In the genomic region with DNA sequence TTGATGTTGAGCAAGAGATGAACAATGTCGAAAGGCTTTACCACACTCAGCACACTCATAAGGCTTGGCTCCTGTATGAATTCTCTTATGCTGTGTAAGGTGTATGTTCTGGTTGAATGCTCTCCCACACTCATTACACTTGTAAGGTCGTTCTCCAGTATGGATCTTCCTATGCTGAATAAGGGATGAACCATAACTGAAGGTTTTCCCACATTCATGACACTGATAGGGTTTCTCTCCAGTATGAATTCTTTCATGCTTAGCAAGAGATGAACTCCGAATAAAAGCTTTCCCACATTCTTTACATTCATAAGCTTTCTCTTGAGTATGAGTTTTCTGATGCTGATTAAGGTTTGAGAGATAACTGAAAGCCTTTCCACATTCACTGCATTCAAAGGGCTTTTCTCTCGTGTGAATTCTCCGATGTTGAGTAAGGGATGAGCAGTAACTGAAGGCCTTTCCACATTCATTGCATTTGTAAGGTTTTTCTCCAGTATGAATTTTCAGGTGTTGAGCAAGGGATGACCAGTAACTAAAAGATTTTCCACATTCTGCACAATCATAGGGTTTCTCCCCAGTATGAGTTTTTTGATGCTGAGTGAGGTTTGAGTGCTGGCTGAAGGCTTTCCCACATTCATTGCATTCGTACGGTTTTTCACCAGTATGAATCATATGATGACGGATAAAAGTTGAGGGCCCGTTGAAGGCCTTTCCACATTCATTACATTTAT, we compare ENCODE assay signal across 15 cellular contexts.
"Had no signal": no experiment of that assay in that cellular context is flagged by ENCODE, and none has a peak within 500 bp of the region (broad histone marks: within the 10 kb centered on the region; RNA-seq: fewer than 3 reads in every experiment).

No MANE protein-coding gene starts in this region.

- H3K4me1 ChIP-seq: heart left ventricle, neural progenitor cell, tibial artery had no signal

- H3K27me3 ChIP-seq: dorsolateral prefrontal cortex, heart left ventricle, neural progenitor cell, ovary, tibial artery had no signal

- H3K4me3 Mint-ChIP-seq: activated CD8-positive, alpha-beta memory T cell treated with anti-CD3 and anti-CD28 coated beads, Interleukin-2, amount 10 ng/mL, durations not matched to agents 7 days and 5 days; activated T-cell treated with anti-CD3 and anti-CD28 coated beads, Interleukin-2, amount 50 U/mL, for 24 hours; neural progenitor cell had no signal

- H3K4me1 Mint-ChIP-seq: activated CD8-positive, alpha-beta memory T cell treated with anti-CD3 and anti-CD28 coated beads, Interleukin-2, amount 10 ng/mL, durations not matched to agents 7 days and 5 days; neural progenitor cell had no signal

- DNase-seq: activated CD4-positive, alpha-beta T cell treated with anti-CD3 and anti-CD28 coated beads, Interleukin-2, amount 50 U/mL, for 48 hours; activated CD4-positive, CD25-positive, alpha-beta regulatory T cell treated with anti-CD3 and anti-CD28 coated beads, Interleukin-2, amount 50 U/mL, for 72 hours; activated CD8-positive, alpha-beta memory T cell treated with anti-CD3 and anti-CD28 coated beads, Interleukin-2, amount 10 ng/mL, durations not matched to agents 7 days and 5 days; activated effector memory CD4-positive, alpha-beta T cell treated with Interleukin-2 at 50 U/mL for 16 hours; activated T-cell treated with anti-CD3 and anti-CD28 coated beads, Interleukin-2, amount 50 U/mL, for 24 hours; aorta; dorsolateral prefrontal cortex; heart left ventricle; left ventricle myocardium superior; ovary; small intestine; T-helper 9 cell; tibial artery had no signal

- H3K27ac ChIP-seq: dorsolateral prefrontal cortex, heart left ventricle, neural progenitor cell, ovary, tibial artery had no signal

- H3K9ac ChIP-seq: neural progenitor cell had no signal

- H3K27ac Mint-ChIP-seq: activated CD8-positive, alpha-beta memory T cell treated with anti-CD3 and anti-CD28 coated beads, Interleukin-2, amount 10 ng/mL, durations not matched to agents 7 days and 5 days; activated naive CD4-positive, alpha-beta T cell treated with anti-CD3 and anti-CD28 coated beads, Interleukin-2, amount 50 U/mL, for 72 hours; activated T-cell treated with anti-CD3 and anti-CD28 coated beads, Interleukin-2, amount 50 U/mL, for 24 hours; neural progenitor cell had no signal

- H3K4me3 ChIP-seq: dorsolateral prefrontal cortex, heart left ventricle, neural progenitor cell, ovary, tibial artery had no signal

- H3K27me3 Mint-ChIP-seq: activated CD8-positive, alpha-beta memory T cell treated with anti-CD3 and anti-CD28 coated beads, Interleukin-2, amount 10 ng/mL, durations not matched to agents 7 days and 5 days; activated T-cell treated with anti-CD3 and anti-CD28 coated beads, Interleukin-2, amount 50 U/mL, for 24 hours had no signal

- ATAC-seq: activated CD8-positive, alpha-beta memory T cell treated with anti-CD3 and anti-CD28 coated beads, Interleukin-2, amount 10 ng/mL, durations not matched to agents 7 days and 5 days; heart left ventricle; left ventricle myocardium superior had no signal
